ENCODE assay signal across 8 cellular contexts in genomic region chr6:7260291-7261029, GRCh38. TPM values are rescaled to one million over a fixed set of nuclear protein-coding genes. Genes with fewer than 3 reads are reported as not detected.
DNase-seq lines count a peak whose midpoint lies in the region; ATAC-seq lines count a peak whose summit lies in the region.

No MANE protein-coding gene starts in this region.

- H3K27ac Mint-ChIP-seq in activated naive CD4-positive, alpha-beta T cell treated with anti-CD3 and anti-CD28 coated beads, Interleukin-2, amount 50 U/mL, for 72 hours = peak overlapping the region; percentile 70 to 77
- peak overlapping the region; percentile 86 for H3K27ac Mint-ChIP-seq in stimulated activated naive B cell treated with anti-CD40 and anti-IgM and Interleukin-4, amounts not matched to agents 10 μg/mL and 1 μg/mL and 100 μg/mL, for 72 hours

- peaks cover 16 to 30% of the 10 kb centered on the region in 2 donors for H3K4me1 Mint-ChIP-seq in stimulated activated naive B cell treated with anti-CD40 and anti-IgM and Interleukin-4, amounts not matched to agents 10 μg/mL and 1 μg/mL and 100 μg/mL, for 72 hours

- no peaks in the 10 kb centered on the region for H3K9me3 ChIP-seq in iPS-18c (ENCODE audit: control insufficient read depth, insufficient read depth, low read length)

- peak overlapping the region; percentile 61 for H3K4me3 ChIP-seq in iPS-18c (ENCODE audit: insufficient read depth, low read depth, low read length)

- peak; percentile 14 to 19 for ATAC-seq in activated naive CD4-positive, alpha-beta T cell treated with anti-CD3 and anti-CD28 coated beads, Interleukin-2, amount 50 U/mL, for 72 hours
- ATAC-seq in stimulated activated naive B cell treated with anti-CD40 and anti-IgM and Interleukin-4, amounts not matched to agents 10 μg/mL and 1 μg/mL and 100 μg/mL, for 72 hours (replicated peaks) = peak; percentile 21 to 33

- H3K36me3 Mint-ChIP-seq in activated naive CD4-positive, alpha-beta T cell treated with anti-CD3 and anti-CD28 coated beads, Interleukin-2, amount 50 U/mL, for 72 hours = peaks cover 4 to 18% of the 10 kb centered on the region in 2 donors
- H3K36me3 Mint-ChIP-seq in stimulated activated naive B cell treated with anti-CD40 and anti-IgM and Interleukin-4, amounts not matched to agents 10 μg/mL and 1 μg/mL and 100 μg/mL, for 72 hours = peaks cover 4% of the 10 kb centered on the region in 2 donors

- DNase-seq in NCI-H146 (lab: John Stamatoyannopoulos, UW) (peak; percentile 38), NCI-H146 treated with DMSO at 0.1 percent for 48 hours (lab: John Stamatoyannopoulos, UW; ENCODE audit: unreplicated experiment) (no peak), NCI-H774 (lab: John Stamatoyannopoulos, UW) (no peak), NAMALWA (ENCODE audit: low spot score) (no peak), RKO (ENCODE audit: low spot score) (no peak)
- DNase-seq in activated naive CD4-positive, alpha-beta T cell treated with anti-CD3 and anti-CD28 coated beads, Interleukin-2, amount 50 U/mL, for 72 hours (ENCODE audit: low spot score in 2 of 2) = no peak
- no peak for DNase-seq in stimulated activated naive B cell treated with anti-CD40 and anti-IgM and Interleukin-4, amounts not matched to agents 10 μg/mL and 1 μg/mL and 100 μg/mL, for 72 hours

- peaks cover 13 to 20% of the 10 kb centered on the region in 2 donors for H3K27me3 Mint-ChIP-seq in stimulated activated naive B cell treated with anti-CD40 and anti-IgM and Interleukin-4, amounts not matched to agents 10 μg/mL and 1 μg/mL and 100 μg/mL, for 72 hours

- peaks cover 0 to 3% of the 10 kb centered on the region in 2 donors for H3K9me3 Mint-ChIP-seq in activated naive CD4-positive, alpha-beta T cell treated with anti-CD3 and anti-CD28 coated beads, Interleukin-2, amount 50 U/mL, for 72 hours
- H3K9me3 Mint-ChIP-seq in stimulated activated naive B cell treated with anti-CD40 and anti-IgM and Interleukin-4, amounts not matched to agents 10 μg/mL and 1 μg/mL and 100 μg/mL, for 72 hours = peaks cover 2 to 3% of the 10 kb centered on the region in 2 donors

- H3K4me3 Mint-ChIP-seq in stimulated activated naive B cell treated with anti-CD40 and anti-IgM and Interleukin-4, amounts not matched to agents 10 μg/mL and 1 μg/mL and 100 μg/mL, for 72 hours = peak overlapping the region; percentile 88 to 96

RNA-seq across cellular contexts. Expression of gene SSR1, which starts 52.5 kb away (rescaled TPM):
- total RNA-seq in activated naive CD4-positive, alpha-beta T cell treated with anti-CD3 and anti-CD28 coated beads, Interleukin-2, amount 50 U/mL, for 72 hours = 100 to 1,000 TPM; 103 to 122 TPM
